1 cellular context compared by ENCODE assay signal in the genomic region with DNA sequence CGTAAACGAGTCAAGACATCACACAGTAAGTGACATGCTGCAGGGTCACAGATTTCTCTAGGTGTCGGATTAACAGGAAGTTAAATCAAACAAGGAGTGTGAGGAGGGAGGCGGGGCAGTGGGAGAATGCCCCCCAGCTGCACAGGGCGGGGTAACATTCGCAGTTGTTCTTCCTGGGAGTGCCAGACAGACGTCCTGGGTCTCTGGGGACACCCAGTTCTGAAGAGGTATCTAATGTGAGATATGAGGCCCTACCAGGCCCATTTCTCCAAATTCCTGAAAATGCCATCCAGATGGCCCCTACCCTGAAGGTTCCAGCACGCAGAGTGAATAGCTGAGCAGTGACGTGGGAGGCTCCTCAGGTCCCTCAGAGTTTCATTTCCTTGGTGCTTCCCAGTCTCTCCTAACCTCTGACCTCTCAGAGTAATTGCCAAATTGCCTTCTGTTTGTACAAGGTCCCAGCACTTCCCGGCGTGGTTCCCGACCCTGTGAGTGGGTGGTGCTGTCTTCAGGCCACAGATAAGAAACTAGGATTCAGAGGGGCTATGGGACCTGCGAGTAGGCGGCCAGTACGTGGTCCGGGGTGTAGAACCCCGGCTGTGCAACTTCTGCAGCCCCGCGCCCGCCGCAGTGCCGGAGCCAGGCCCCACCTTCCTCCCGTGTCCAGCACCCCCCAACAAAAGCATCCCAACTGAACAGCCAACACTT.
TF ChIP-seq lines count a peak whose summit lies in the region.

No MANE protein-coding gene starts in this region.

TF ChIP-seq in HepG2, 621 proteins besides CTCF, POLR2A, EP300 and RAD21 (continued from another document and continues in another):
- TF ChIP-seq, protein P1, sequence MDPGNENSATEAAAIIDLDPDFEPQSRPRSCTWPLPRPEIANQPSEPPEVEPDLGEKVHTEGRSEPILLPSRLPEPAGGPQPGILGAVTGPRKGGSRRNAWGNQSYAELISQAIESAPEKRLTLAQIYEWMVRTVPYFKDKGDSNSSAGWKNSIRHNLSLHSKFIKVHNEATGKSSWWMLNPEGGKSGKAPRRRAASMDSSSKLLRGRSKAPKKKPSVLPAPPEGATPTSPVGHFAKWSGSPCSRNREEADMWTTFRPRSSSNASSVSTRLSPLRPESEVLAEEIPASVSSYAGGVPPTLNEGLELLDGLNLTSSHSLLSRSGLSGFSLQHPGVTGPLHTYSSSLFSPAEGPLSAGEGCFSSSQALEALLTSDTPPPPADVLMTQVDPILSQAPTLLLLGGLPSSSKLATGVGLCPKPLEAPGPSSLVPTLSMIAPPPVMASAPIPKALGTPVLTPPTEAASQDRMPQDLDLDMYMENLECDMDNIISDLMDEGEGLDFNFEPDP (CRISPR knock-in tag; conservative IDR thresholded peaks at IDR 0.05), result no peak
- TF ChIP-seq CHD4 (IDR thresholded peaks at IDR 0.05; ENCODE audit: borderline replicate concordance, low read length) (no peak), GATAD1 (CRISPR knock-in tag; IDR thresholded peaks at IDR 0.05) (peak; percentile 5; the same call in 1 of the 2 replicates), SYNCRIP (IDR thresholded peaks at IDR 0.05; ENCODE audit: insufficient read depth, low read depth, low read length) (no peak), ZEB1 (IDR thresholded peaks at IDR 0.05; ENCODE audit: insufficient replicate concordance, low read depth) (peak; percentile 42), NR2F1 (CRISPR knock-in tag; IDR thresholded peaks at IDR 0.05) (peak; percentile 86 to 97), CENPT (CRISPR knock-in tag; IDR thresholded peaks at IDR 0.05; ENCODE audit: low read depth) (no peak), ZNF234 (CRISPR knock-in tag; conservative IDR thresholded peaks at IDR 0.05) (peak; percentile 67; the same call in 1 of the 2 replicates), XBP1 (CRISPR knock-in tag; IDR thresholded peaks at IDR 0.05) (no peak), TP53 (CRISPR knock-in tag; conservative IDR thresholded peaks at IDR 0.05) (no peak; the same call in 1 of the 2 replicates)
- TF ChIP-seq, protein P2, sequence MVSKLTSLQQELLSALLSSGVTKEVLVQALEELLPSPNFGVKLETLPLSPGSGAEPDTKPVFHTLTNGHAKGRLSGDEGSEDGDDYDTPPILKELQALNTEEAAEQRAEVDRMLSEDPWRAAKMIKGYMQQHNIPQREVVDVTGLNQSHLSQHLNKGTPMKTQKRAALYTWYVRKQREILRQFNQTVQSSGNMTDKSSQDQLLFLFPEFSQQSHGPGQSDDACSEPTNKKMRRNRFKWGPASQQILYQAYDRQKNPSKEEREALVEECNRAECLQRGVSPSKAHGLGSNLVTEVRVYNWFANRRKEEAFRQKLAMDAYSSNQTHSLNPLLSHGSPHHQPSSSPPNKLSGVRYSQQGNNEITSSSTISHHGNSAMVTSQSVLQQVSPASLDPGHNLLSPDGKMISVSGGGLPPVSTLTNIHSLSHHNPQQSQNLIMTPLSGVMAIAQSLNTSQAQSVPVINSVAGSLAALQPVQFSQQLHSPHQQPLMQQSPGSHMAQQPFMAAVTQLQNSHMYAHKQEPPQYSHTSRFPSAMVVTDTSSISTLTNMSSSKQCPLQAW (CRISPR knock-in tag; IDR thresholded peaks at IDR 0.05), result 0 out of 2 replicates have a peak, but pooled peaks have one; percentile 19
- TF ChIP-seq, protein P3, sequence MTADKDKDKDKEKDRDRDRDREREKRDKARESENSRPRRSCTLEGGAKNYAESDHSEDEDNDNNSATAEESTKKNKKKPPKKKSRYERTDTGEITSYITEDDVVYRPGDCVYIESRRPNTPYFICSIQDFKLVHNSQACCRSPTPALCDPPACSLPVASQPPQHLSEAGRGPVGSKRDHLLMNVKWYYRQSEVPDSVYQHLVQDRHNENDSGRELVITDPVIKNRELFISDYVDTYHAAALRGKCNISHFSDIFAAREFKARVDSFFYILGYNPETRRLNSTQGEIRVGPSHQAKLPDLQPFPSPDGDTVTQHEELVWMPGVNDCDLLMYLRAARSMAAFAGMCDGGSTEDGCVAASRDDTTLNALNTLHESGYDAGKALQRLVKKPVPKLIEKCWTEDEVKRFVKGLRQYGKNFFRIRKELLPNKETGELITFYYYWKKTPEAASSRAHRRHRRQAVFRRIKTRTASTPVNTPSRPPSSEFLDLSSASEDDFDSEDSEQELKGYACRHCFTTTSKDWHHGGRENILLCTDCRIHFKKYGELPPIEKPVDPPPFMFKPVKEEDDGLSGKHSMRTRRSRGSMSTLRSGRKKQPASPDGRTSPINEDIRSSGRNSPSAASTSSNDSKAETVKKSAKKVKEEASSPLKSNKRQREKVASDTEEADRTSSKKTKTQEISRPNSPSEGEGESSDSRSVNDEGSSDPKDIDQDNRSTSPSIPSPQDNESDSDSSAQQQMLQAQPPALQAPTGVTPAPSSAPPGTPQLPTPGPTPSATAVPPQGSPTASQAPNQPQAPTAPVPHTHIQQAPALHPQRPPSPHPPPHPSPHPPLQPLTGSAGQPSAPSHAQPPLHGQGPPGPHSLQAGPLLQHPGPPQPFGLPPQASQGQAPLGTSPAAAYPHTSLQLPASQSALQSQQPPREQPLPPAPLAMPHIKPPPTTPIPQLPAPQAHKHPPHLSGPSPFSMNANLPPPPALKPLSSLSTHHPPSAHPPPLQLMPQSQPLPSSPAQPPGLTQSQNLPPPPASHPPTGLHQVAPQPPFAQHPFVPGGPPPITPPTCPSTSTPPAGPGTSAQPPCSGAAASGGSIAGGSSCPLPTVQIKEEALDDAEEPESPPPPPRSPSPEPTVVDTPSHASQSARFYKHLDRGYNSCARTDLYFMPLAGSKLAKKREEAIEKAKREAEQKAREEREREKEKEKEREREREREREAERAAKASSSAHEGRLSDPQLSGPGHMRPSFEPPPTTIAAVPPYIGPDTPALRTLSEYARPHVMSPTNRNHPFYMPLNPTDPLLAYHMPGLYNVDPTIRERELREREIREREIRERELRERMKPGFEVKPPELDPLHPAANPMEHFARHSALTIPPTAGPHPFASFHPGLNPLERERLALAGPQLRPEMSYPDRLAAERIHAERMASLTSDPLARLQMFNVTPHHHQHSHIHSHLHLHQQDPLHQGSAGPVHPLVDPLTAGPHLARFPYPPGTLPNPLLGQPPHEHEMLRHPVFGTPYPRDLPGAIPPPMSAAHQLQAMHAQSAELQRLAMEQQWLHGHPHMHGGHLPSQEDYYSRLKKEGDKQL (CRISPR knock-in tag; IDR thresholded peaks at IDR 0.05; ENCODE audit: low read depth), result 0 out of 2 replicates have a peak, but pooled peaks have one; percentile 21
- TF ChIP-seq, protein P4, sequence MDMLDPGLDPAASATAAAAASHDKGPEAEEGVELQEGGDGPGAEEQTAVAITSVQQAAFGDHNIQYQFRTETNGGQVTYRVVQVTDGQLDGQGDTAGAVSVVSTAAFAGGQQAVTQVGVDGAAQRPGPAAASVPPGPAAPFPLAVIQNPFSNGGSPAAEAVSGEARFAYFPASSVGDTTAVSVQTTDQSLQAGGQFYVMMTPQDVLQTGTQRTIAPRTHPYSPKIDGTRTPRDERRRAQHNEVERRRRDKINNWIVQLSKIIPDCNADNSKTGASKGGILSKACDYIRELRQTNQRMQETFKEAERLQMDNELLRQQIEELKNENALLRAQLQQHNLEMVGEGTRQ (IDR thresholded peaks at IDR 0.05; ENCODE audit: low read depth, low read length), result no peak
- TF ChIP-seq, protein P4 (CRISPR knock-in tag; IDR thresholded peaks at IDR 0.05; ENCODE audit: borderline replicate concordance), result no peak
- TF ChIP-seq, protein P5, sequence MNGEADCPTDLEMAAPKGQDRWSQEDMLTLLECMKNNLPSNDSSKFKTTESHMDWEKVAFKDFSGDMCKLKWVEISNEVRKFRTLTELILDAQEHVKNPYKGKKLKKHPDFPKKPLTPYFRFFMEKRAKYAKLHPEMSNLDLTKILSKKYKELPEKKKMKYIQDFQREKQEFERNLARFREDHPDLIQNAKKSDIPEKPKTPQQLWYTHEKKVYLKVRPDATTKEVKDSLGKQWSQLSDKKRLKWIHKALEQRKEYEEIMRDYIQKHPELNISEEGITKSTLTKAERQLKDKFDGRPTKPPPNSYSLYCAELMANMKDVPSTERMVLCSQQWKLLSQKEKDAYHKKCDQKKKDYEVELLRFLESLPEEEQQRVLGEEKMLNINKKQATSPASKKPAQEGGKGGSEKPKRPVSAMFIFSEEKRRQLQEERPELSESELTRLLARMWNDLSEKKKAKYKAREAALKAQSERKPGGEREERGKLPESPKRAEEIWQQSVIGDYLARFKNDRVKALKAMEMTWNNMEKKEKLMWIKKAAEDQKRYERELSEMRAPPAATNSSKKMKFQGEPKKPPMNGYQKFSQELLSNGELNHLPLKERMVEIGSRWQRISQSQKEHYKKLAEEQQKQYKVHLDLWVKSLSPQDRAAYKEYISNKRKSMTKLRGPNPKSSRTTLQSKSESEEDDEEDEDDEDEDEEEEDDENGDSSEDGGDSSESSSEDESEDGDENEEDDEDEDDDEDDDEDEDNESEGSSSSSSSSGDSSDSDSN (CRISPR knock-in tag; IDR thresholded peaks at IDR 0.05), result no peak; the same call in none of the 2 replicates
- TF ChIP-seq, protein P6, sequence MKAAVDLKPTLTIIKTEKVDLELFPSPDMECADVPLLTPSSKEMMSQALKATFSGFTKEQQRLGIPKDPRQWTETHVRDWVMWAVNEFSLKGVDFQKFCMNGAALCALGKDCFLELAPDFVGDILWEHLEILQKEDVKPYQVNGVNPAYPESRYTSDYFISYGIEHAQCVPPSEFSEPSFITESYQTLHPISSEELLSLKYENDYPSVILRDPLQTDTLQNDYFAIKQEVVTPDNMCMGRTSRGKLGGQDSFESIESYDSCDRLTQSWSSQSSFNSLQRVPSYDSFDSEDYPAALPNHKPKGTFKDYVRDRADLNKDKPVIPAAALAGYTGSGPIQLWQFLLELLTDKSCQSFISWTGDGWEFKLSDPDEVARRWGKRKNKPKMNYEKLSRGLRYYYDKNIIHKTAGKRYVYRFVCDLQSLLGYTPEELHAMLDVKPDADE (CRISPR knock-in tag; IDR thresholded peaks at IDR 0.05), result no peak
- TF ChIP-seq, protein P7, sequence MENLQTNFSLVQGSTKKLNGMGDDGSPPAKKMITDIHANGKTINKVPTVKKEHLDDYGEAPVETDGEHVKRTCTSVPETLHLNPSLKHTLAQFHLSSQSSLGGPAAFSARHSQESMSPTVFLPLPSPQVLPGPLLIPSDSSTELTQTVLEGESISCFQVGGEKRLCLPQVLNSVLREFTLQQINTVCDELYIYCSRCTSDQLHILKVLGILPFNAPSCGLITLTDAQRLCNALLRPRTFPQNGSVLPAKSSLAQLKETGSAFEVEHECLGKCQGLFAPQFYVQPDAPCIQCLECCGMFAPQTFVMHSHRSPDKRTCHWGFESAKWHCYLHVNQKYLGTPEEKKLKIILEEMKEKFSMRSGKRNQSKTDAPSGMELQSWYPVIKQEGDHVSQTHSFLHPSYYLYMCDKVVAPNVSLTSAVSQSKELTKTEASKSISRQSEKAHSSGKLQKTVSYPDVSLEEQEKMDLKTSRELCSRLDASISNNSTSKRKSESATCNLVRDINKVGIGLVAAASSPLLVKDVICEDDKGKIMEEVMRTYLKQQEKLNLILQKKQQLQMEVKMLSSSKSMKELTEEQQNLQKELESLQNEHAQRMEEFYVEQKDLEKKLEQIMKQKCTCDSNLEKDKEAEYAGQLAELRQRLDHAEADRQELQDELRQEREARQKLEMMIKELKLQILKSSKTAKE (CRISPR knock-in tag; IDR thresholded peaks at IDR 0.05; ENCODE audit: borderline replicate concordance), result peak; percentile 64; the same call in 1 of the 2 replicates
- TF ChIP-seq, protein P8, sequence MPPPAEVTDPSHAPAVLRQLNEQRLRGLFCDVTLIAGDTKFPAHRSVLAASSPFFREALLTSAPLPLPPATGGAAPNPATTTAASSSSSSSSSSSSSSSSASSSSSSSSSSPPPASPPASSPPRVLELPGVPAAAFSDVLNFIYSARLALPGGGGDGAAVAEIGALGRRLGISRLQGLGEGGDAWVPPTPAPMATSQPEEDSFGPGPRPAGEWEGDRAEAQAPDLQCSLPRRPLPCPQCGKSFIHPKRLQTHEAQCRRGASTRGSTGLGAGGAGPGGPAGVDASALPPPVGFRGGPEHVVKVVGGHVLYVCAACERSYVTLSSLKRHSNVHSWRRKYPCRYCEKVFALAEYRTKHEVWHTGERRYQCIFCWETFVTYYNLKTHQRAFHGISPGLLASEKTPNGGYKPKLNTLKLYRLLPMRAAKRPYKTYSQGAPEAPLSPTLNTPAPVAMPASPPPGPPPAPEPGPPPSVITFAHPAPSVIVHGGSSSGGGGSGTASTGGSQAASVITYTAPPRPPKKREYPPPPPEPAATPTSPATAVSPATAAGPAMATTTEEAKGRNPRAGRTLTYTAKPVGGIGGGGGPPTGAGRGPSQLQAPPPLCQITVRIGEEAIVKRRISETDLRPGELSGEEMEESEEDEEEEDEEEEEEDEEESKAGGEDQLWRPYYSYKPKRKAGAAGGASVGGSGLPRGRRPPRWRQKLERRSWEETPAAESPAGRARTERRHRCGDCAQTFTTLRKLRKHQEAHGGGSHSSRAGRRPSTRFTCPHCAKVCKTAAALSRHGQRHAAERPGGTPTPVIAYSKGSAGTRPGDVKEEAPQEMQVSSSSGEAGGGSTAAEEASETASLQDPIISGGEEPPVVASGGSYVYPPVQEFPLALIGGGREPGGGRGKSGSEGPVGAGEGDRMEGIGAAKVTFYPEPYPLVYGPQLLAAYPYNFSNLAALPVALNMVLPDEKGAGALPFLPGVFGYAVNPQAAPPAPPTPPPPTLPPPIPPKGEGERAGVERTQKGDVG (CRISPR knock-in tag; IDR thresholded peaks at IDR 0.05; ENCODE audit: borderline replicate concordance), result no peak
- TF ChIP-seq, protein P9, sequence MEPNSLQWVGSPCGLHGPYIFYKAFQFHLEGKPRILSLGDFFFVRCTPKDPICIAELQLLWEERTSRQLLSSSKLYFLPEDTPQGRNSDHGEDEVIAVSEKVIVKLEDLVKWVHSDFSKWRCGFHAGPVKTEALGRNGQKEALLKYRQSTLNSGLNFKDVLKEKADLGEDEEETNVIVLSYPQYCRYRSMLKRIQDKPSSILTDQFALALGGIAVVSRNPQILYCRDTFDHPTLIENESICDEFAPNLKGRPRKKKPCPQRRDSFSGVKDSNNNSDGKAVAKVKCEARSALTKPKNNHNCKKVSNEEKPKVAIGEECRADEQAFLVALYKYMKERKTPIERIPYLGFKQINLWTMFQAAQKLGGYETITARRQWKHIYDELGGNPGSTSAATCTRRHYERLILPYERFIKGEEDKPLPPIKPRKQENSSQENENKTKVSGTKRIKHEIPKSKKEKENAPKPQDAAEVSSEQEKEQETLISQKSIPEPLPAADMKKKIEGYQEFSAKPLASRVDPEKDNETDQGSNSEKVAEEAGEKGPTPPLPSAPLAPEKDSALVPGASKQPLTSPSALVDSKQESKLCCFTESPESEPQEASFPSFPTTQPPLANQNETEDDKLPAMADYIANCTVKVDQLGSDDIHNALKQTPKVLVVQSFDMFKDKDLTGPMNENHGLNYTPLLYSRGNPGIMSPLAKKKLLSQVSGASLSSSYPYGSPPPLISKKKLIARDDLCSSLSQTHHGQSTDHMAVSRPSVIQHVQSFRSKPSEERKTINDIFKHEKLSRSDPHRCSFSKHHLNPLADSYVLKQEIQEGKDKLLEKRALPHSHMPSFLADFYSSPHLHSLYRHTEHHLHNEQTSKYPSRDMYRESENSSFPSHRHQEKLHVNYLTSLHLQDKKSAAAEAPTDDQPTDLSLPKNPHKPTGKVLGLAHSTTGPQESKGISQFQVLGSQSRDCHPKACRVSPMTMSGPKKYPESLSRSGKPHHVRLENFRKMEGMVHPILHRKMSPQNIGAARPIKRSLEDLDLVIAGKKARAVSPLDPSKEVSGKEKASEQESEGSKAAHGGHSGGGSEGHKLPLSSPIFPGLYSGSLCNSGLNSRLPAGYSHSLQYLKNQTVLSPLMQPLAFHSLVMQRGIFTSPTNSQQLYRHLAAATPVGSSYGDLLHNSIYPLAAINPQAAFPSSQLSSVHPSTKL (CRISPR knock-in tag; IDR thresholded peaks at IDR 0.05), result peak; percentile 77
